Comparison of ENCODE assay signal across 19 cellular contexts in genomic region chr13:97234236-97234635, GRCh38. TPM values are rescaled to one million over a fixed set of nuclear protein-coding genes. Genes with fewer than 3 reads are reported as not detected.
A peak's percentile ranks its signal among the peaks of the same experiment; 100 is the strongest.
DNase-seq lines count a peak whose midpoint lies in the region; ATAC-seq, FAIRE-seq and TF ChIP-seq lines count a peak whose summit lies in the region.
"Had no signal": no experiment of that assay in that cellular context is flagged by ENCODE, and none has a peak within 500 bp of the region (broad histone marks: within the 10 kb centered on the region; RNA-seq: fewer than 3 reads in every experiment).

No MANE protein-coding gene starts in this region.

- DNase-seq in Peyer's patch (peak in 2 of 3 donors; percentile 65 to 68), mucosa of descending colon (peak; percentile 69 to 79 (median 75)), small intestine (peak; percentile 92), SW 1271 (lab: John Stamatoyannopoulos, UW) (no peak), omental fat pad (ENCODE audit: low spot score) (no peak)
- no peak for DNase-seq in activated CD4-positive, CD25-positive, alpha-beta regulatory T cell treated with anti-CD3 and anti-CD28 coated beads, Interleukin-2, amount 50 U/mL, for 72 hours
- DNase-seq: activated CD4-positive, alpha-beta T cell treated with anti-CD3 and anti-CD28 coated beads for 4 hours; activated naive CD4-positive, alpha-beta T cell treated with anti-CD3 and anti-CD28 coated beads for 36 hours; activated T-cell treated with anti-CD3 and anti-CD28 coated beads, Interleukin-2, amount 50 U/mL, for 48 hours; amygdala; effector memory CD4-positive, alpha-beta T cell; NCI-H1092; NCI-H2029; NCI-H345; stimulated activated CD4-positive, alpha-beta T cell treated with anti-CD3 and anti-CD28 coated beads, Interleukin-4, amount 100 ng/mL, for 24 hours; stimulated activated naive CD8-positive, alpha-beta T cell treated with anti-CD3 and anti-CD28 coated beads, Interleukin-15, Interleukin-2, amounts not matched to agents 100 U/mL and 50 U/mL, for 24 hours had no signal

- H3K4me1 ChIP-seq in Peyer's patch (peaks cover 0 to 28% (median 2%) of the 10 kb centered on the region in 4 donors), endocrine pancreas (ENCODE audit: control insufficient read depth, insufficient read depth, low read length) (peaks cover 6% of the 10 kb centered on the region), mucosa of descending colon (ENCODE audit: low read depth) (peaks cover 52% of the 10 kb centered on the region), small intestine (ENCODE audit: control insufficient read depth in 2 of 2, insufficient read depth in 1 of 2, low read depth in 1 of 2, low read length in 1 of 2) (peaks cover 9 to 35% of the 10 kb centered on the region in 2 donors)

- intact Hi-C loops in mucosa of descending colon (cut with DNase I, micrococcal nuclease): no loop called here

- TF ChIP-seq CTCF in Peyer's patch (IDR thresholded peaks at IDR 0.05): no peak
- no peak for TF ChIP-seq CTCF in mucosa of descending colon (IDR thresholded peaks at IDR 0.05)
- no peak for TF ChIP-seq CTCF in omental fat pad (IDR thresholded peaks at IDR 0.05)

- H3K9me3 ChIP-seq in Peyer's patch (no peaks in the 10 kb centered on the region), endocrine pancreas (ENCODE audit: control insufficient read depth, low read length) (no peaks in the 10 kb centered on the region), mucosa of descending colon (no peaks in the 10 kb centered on the region), small intestine (ENCODE audit: control insufficient read depth, low read depth) (no peaks in the 10 kb centered on the region)
- H3K9me3 ChIP-seq: upper lobe of left lung had no signal

- no peak for FAIRE-seq in small intestine (lab: Jason Lieb, UNC)
- FAIRE-seq: D721Med had no signal

- TF ChIP-seq POLR2A in Peyer's patch (IDR thresholded peaks at IDR 0.05): no peak

- H3K4me3 ChIP-seq in Peyer's patch (peak overlapping the region in 1 of 4 donors; percentile 26), endocrine pancreas (ENCODE audit: control insufficient read depth, insufficient read depth, low read length) (peak overlapping the region; percentile 74), mucosa of descending colon (no peak overlapping the region), small intestine (ENCODE audit: low read depth in 1 of 2, low read length in 2 of 2) (no peak overlapping the region)
- H3K4me3 ChIP-seq: upper lobe of left lung had no signal

- peak; percentile 86 for ATAC-seq in mucosa of descending colon
- no peak for ATAC-seq in omental fat pad (ENCODE audit: low FRiP score)
- ATAC-seq: stimulated activated naive CD8-positive, alpha-beta T cell treated with anti-CD3 and anti-CD28 coated beads, Interleukin-15, Interleukin-2, amounts not matched to agents 100 U/mL and 50 U/mL, for 24 hours had no signal

- 30 to 73% (median 42%) methylated on average over 5 of the region's 5 CpGs for WGBS in small intestine, 3 donors

- H3K27me3 ChIP-seq in Peyer's patch: no peaks in the 10 kb centered on the region
- H3K27me3 ChIP-seq in endocrine pancreas (ENCODE audit: control insufficient read depth, insufficient read depth, low read length): no peaks in the 10 kb centered on the region
- no peaks in the 10 kb centered on the region for H3K27me3 ChIP-seq in small intestine (ENCODE audit: control insufficient read depth in 2 of 2, insufficient read depth in 2 of 2, low read length in 2 of 2)
- H3K27me3 ChIP-seq: upper lobe of left lung had no signal

- H3K27ac ChIP-seq in Peyer's patch (peak overlapping the region in 3 of 4 donors; percentile 2 to 77 (median 64)), small intestine (ENCODE audit: low read depth in 1 of 2, low read length in 1 of 2) (peak overlapping the region; percentile 78 to 84)

- no peak overlapping the region for H3K9ac ChIP-seq in endocrine pancreas (ENCODE audit: control insufficient read depth, insufficient read depth, low read length)

- H3K36me3 ChIP-seq in Peyer's patch (no peaks in the 10 kb centered on the region), endocrine pancreas (ENCODE audit: control insufficient read depth, insufficient read depth, low read length) (no peaks in the 10 kb centered on the region), mucosa of descending colon (ENCODE audit: low read depth) (no peaks in the 10 kb centered on the region), small intestine (ENCODE audit: control insufficient read depth in 2 of 2, insufficient read depth in 2 of 2, low read length in 2 of 2) (no peaks in the 10 kb centered on the region)
- H3K36me3 ChIP-seq: upper lobe of left lung had no signal

RNA-seq across cellular contexts. Expression of gene MBNL2, which starts 12.1 kb away (rescaled TPM):
- total RNA-seq in Peyer's patch: 10 to 100 TPM; 27.0 to 44.6 (median 36.3) TPM
- total RNA-seq in mucosa of descending colon: 10 to 100 TPM; 41.0 to 75.1 (median 47.2) TPM
- polyA plus RNA-seq in small intestine: 10 to 100 TPM; 12.1 to 13.6 (median 12.7) TPM
- 100 to 1,000 TPM; 105 to 132 (median 123) TPM for total RNA-seq in omental fat pad

Comparison
In these comparisons a context has a peak if more than half of its experiments do, and no peak if none do; other contexts are left out.
1. DNase-seq: peak in Peyer's patch (2 of 3), mucosa of descending colon (3 of 3) and small intestine (single experiment); none in SW 1271 (0 of 2), omental fat pad (single experiment) and activated CD4-positive, CD25-positive, alpha-beta regulatory T cell treated with anti-CD3 and anti-CD28 coated beads, Interleukin-2, amount 50 U/mL, for 72 hours (single experiment).